Comparison of ENCODE assay signal across 12 cellular contexts in the genomic region with DNA sequence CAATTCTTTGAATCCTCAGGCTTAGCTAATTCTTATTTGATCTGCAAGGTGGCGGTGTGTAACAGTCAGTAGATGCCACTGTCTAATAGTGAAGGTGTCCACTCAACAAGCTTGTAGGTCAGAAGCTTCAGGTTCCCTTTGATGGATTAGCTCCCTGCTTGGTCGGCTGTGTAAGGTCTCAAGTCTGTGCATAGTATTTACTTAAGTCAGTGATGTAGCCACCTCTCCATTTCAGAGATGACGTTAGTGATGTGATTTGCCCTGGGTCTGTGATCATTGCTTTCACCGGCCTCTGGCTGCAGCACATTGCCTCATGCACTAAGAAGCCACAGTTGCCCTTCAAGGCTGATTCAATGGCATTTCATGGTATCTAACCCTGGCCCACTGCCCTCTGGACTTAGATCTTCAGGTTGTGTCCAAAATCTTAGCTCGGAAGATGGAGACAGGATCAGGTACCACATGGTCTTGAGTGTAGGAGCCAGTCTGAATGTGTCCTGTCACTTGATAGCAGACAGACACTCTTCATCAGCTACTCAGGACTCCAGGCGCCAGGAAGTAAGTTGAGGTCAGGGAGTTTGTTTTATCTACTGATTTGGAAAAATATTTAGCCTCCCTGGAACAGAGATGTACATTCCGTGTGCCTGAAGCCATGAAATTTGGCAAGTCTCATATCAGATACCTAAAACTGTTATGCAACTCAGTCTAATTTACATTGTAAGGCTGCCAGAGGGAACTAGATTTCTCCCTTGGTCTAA. TPM values are rescaled to one million over a fixed set of nuclear protein-coding genes. Genes with fewer than 3 reads are reported as not detected.
DNase-seq lines count a peak whose midpoint lies in the region; ATAC-seq and TF ChIP-seq lines count a peak whose summit lies in the region.
"Had no signal": no experiment of that assay in that cellular context is flagged by ENCODE, and none has a peak within 500 bp of the region (broad histone marks: within the 10 kb centered on the region; RNA-seq: fewer than 3 reads in every experiment).

No MANE protein-coding gene starts in this region.

- no peaks in the 10 kb centered on the region for H3K4me1 Mint-ChIP-seq in natural killer cell
- H3K4me1 Mint-ChIP-seq: activated naive CD4-positive, alpha-beta T cell treated with anti-CD3 and anti-CD28 coated beads, Interleukin-2, amount 50 U/mL, for 24 hours had no signal

- H3K9me2 ChIP-seq in HCT116 (ENCODE audit: insufficient read depth): no peaks in the 10 kb centered on the region

- no peaks in the 10 kb centered on the region for H4K20me1 ChIP-seq in HCT116 (ENCODE audit: insufficient read depth)

- H3K36me3 Mint-ChIP-seq in natural killer cell: no peaks in the 10 kb centered on the region
- H3K36me3 Mint-ChIP-seq: activated naive CD4-positive, alpha-beta T cell treated with anti-CD3 and anti-CD28 coated beads, Interleukin-2, amount 50 U/mL, for 24 hours had no signal

- WGBS in heart left ventricle, 4 donors: 43 to 46% (median 46%) methylated on average over 7 of the region's 7 CpGs
- WGBS in suprapubic skin: 71% methylated on average over 7 of the region's 7 CpGs

- no peaks in the 10 kb centered on the region for H3K27me3 ChIP-seq in HCT116 (ENCODE audit: insufficient read depth, low read length)
- H3K27me3 ChIP-seq in heart left ventricle: no peaks in the 10 kb centered on the region
- H3K27me3 ChIP-seq in thoracic aorta (replicated peaks; ENCODE audit: insufficient read depth): no peaks in the 10 kb centered on the region
- no peaks in the 10 kb centered on the region for H3K27me3 ChIP-seq in suprapubic skin

- no peaks in the 10 kb centered on the region for H3K36me3 ChIP-seq in HCT116 (ENCODE audit: control insufficient read depth in 1 of 2, insufficient read depth in 2 of 2, low read length in 2 of 2)
- H3K36me3 ChIP-seq in heart left ventricle: no peaks in the 10 kb centered on the region
- no peaks in the 10 kb centered on the region for H3K36me3 ChIP-seq in thoracic aorta
- no peaks in the 10 kb centered on the region for H3K36me3 ChIP-seq in suprapubic skin

- ATAC-seq in HCT116 (no peak), heart left ventricle (peak; percentile 60 to 81 (median 72)), thoracic aorta (ENCODE audit: insufficient number of reproducible peaks, low FRiP score, low read depth) (peak; percentile 37), natural killer cell (no peak)

- no peaks in the 10 kb centered on the region for H3K27me3 Mint-ChIP-seq in natural killer cell (ENCODE audit: low read depth in 2 of 2)

- CTCF ChIA-PET in HCT116 (lab: Charles Lee): interaction anchor here (0.9 to 1.8 kb wide), 3 partner anchors 138 to 672 kb away, joined by 3 to 5 read pairs (median 4); no protein-coding TSS in a partner anchor

- no peak overlapping the region for H3K27ac ChIP-seq in HCT116 (ENCODE audit: low read depth, low read length)
- peak overlapping the region in 4 of 12 donors; percentile 8 to 56 (median 22) for H3K27ac ChIP-seq in heart left ventricle
- peak overlapping the region; percentile 58 to 76 for H3K27ac ChIP-seq in thoracic aorta
- no peak overlapping the region for H3K27ac ChIP-seq in suprapubic skin

- RAD21 ChIA-PET in HCT116 (lab: Charles Lee; ENCODE audit: low non-redundant PET in 1 of 2, low total read pairs in 2 of 2, uncharacterized antibody in 2 of 2, unreplicated experiment in 2 of 2): interaction anchor here in 1 of 2 experiments (1.0 kb wide), 1 partner anchor 289 kb away, joined by 3 read pairs; no protein-coding TSS in a partner anchor

- no peaks in the 10 kb centered on the region for H3K9me3 Mint-ChIP-seq in natural killer cell
- H3K9me3 Mint-ChIP-seq: activated naive CD4-positive, alpha-beta T cell treated with anti-CD3 and anti-CD28 coated beads, Interleukin-2, amount 50 U/mL, for 24 hours had no signal

- no TSS peak for BruUV-seq in HCT116 (replicated peaks; lab: Mats Ljungman, UMichigan)

- H2AFZ ChIP-seq in HCT116 (ENCODE audit: low read depth, low read length, poor library complexity, severe bottlenecking): no peak overlapping the region

- no peak overlapping the region for H3K27ac Mint-ChIP-seq in natural killer cell
- H3K27ac Mint-ChIP-seq: activated naive CD4-positive, alpha-beta T cell treated with anti-CD3 and anti-CD28 coated beads, Interleukin-2, amount 50 U/mL, for 24 hours had no signal

- no peaks in the 10 kb centered on the region for H3K9me3 ChIP-seq in HCT116 (ENCODE audit: control insufficient read depth in 1 of 2, insufficient read depth in 1 of 2, low read depth in 1 of 2, low read length in 2 of 2)
- no peaks in the 10 kb centered on the region for H3K9me3 ChIP-seq in heart left ventricle
- no peaks in the 10 kb centered on the region for H3K9me3 ChIP-seq in thoracic aorta
- no peaks in the 10 kb centered on the region for H3K9me3 ChIP-seq in suprapubic skin

- no peak for TF ChIP-seq EP300 in suprapubic skin (IDR thresholded peaks at IDR 0.05)

- no peak for TF ChIP-seq POLR2A in HCT116 (IDR thresholded peaks at IDR 0.05; ENCODE audit: borderline replicate concordance, extremely low read depth, insufficient read depth, insufficient read length)
- TF ChIP-seq POLR2A in heart left ventricle (IDR thresholded peaks at IDR 0.05): no peak
- TF ChIP-seq POLR2A in suprapubic skin (IDR thresholded peaks at IDR 0.05): no peak

- TF ChIP-seq CTCF in HCT116 (IDR thresholded peaks at IDR 0.05 in 2 of 3, conservative IDR thresholded peaks at IDR 0.05 in 1 of 3; ENCODE audit: borderline replicate concordance in 1 of 3, insufficient read depth in 1 of 3, low read depth in 2 of 3, low read length in 2 of 3) (no peak), heart left ventricle (IDR thresholded peaks at IDR 0.05) (no peak), thoracic aorta (IDR thresholded peaks at IDR 0.05) (no peak), natural killer cell (IDR thresholded peaks at IDR 0.05) (no peak), suprapubic skin (IDR thresholded peaks at IDR 0.05) (no peak)

- no peak overlapping the region for H3K9ac ChIP-seq in HCT116 (ENCODE audit: low read length)

- H3K79me2 ChIP-seq in HCT116 (ENCODE audit: insufficient read depth, low read length): no peaks in the 10 kb centered on the region

- no peak for DNase-seq in HCT116 (ENCODE audit: low read depth, low spot score)
- peak; percentile 34 for DNase-seq in SK-N-DZ (ENCODE audit: low spot score)
- peak in 3 of 5 donors; percentile 26 to 37 (median 29) for DNase-seq in heart left ventricle
- no peak for DNase-seq in thoracic aorta (ENCODE audit: low spot score)
- DNase-seq in NCI-H526 treated with DMSO at 0.1 percent for 48 hours (lab: John Stamatoyannopoulos, UW): no peak
- DNase-seq in natural killer cell: no peak
- no peak for DNase-seq in suprapubic skin (ENCODE audit: low spot score in 2 of 2)
- DNase-seq: activated CD4-positive, alpha-beta T cell treated with anti-CD3 and anti-CD28 coated beads for 1 hour; activated T-cell treated with anti-CD3 and anti-CD28 coated beads for 4 hours; central memory CD4-positive, alpha-beta T cell; kidney had no signal

- H3K4me3 Mint-ChIP-seq in natural killer cell: no peak overlapping the region
- H3K4me3 Mint-ChIP-seq: activated naive CD4-positive, alpha-beta T cell treated with anti-CD3 and anti-CD28 coated beads, Interleukin-2, amount 50 U/mL, for 24 hours had no signal

- H3K4me2 ChIP-seq in HCT116 (ENCODE audit: low read length): no peak overlapping the region

- peak; percentile 28; the same call in 1 of the 2 replicates for TF ChIP-seq RAD21 in HCT116 (IDR thresholded peaks at IDR 0.05; ENCODE audit: low read depth)

- intact Hi-C loops in HCT116 (cut with micrococcal nuclease) (no loop called here), heart left ventricle (cut with DNase I) (no loop called here), natural killer cell (cut with micrococcal nuclease) (no loop called here)

- POLR2A ChIA-PET in HCT116 (lab: Charles Lee): no interaction called here

- H3K4me3 ChIP-seq in HCT116 (replicated peaks in 1 of 2; ENCODE audit: low read depth in 1 of 2, low read length in 2 of 2) (no peak overlapping the region), heart left ventricle (no peak overlapping the region), thoracic aorta (no peak overlapping the region), suprapubic skin (no peak overlapping the region)

- no peaks in the 10 kb centered on the region for H3K4me1 ChIP-seq in HCT116 (ENCODE audit: control insufficient read depth in 1 of 2, insufficient read depth in 2 of 2, low read length in 2 of 2)
- peaks cover 0 to 13% (median 4%) of the 10 kb centered on the region in 12 donors for H3K4me1 ChIP-seq in heart left ventricle
- H3K4me1 ChIP-seq in thoracic aorta (ENCODE audit: control insufficient read depth in 1 of 2, low read depth in 2 of 2): peaks cover 25 to 49% of the 10 kb centered on the region in 2 donors
- no peaks in the 10 kb centered on the region for H3K4me1 ChIP-seq in suprapubic skin

TF ChIP-seq in HCT116, 20 proteins besides CTCF, POLR2A, EP300 and RAD21 (continues in another document):
- TF ChIP-seq SP1 (IDR thresholded peaks at IDR 0.05; ENCODE audit: low read depth) (no peak), JUND (IDR thresholded peaks at IDR 0.05) (no peak), CBX3 (IDR thresholded peaks at IDR 0.05; ENCODE audit: low read depth) (no peak), ELF1 (IDR thresholded peaks at IDR 0.05; ENCODE audit: borderline replicate concordance, low read depth) (no peak), YY1 (IDR thresholded peaks at IDR 0.05; ENCODE audit: extremely low read depth, insufficient replicate concordance, low read depth, low read length) (no peak), EZH2phosphoT487 (IDR thresholded peaks at IDR 0.05; ENCODE audit: borderline replicate concordance) (no peak), SRF (IDR thresholded peaks at IDR 0.05; ENCODE audit: low read depth) (no peak), ZNF274 (IDR thresholded peaks at IDR 0.05; ENCODE audit: low read depth, low read length) (no peak)
- TF ChIP-seq, protein P1, sequence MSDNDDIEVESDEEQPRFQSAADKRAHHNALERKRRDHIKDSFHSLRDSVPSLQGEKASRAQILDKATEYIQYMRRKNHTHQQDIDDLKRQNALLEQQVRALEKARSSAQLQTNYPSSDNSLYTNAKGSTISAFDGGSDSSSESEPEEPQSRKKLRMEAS (IDR thresholded peaks at IDR 0.05): no peak
- TF ChIP-seq, protein P2, sequence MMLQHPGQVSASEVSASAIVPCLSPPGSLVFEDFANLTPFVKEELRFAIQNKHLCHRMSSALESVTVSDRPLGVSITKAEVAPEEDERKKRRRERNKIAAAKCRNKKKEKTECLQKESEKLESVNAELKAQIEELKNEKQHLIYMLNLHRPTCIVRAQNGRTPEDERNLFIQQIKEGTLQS (IDR thresholded peaks at IDR 0.05): no peak

RNA-seq across cellular contexts. Expression of gene SUB1, which starts 42.9 kb away (rescaled TPM):
- total RNA-seq in HCT116 (2021; ENCODE audit: unreplicated experiment) (216 TPM), heart left ventricle (100 to 1,000 TPM; 118 to 244 (median 197) TPM), thoracic aorta (100 to 1,000 TPM in 1 of 2 donors, 10 to 100 TPM in 1; 91.1 to 130 TPM), natural killer cell (100 to 1,000 TPM; 330 to 352 (median 338) TPM), suprapubic skin (100 to 1,000 TPM; 128 to 174 (median 137) TPM)
- 51.1 and 99.3 TPM in 2 replicates for polyA plus RNA-seq in HCT116 (2012)
- polyA plus RNA-seq in SK-N-DZ (2014; cell fraction: cytosol; rRNA removed): 158 and 203 TPM in 2 replicates
- 153 and 259 TPM in 2 replicates for polyA plus RNA-seq in SK-N-DZ (2014; cell fraction: nucleus; rRNA removed)
- 100 to 1,000 TPM; 127 to 146 TPM for polyA plus RNA-seq in heart left ventricle

Comparison
In these comparisons a context has a peak if more than half of its experiments do, and no peak if none do; other contexts are left out.
1. ATAC-seq: peak in heart left ventricle (4 of 4) and thoracic aorta (single experiment); none in HCT116 (single experiment) and natural killer cell (0 of 3).
2. DNase-seq: peak in SK-N-DZ (single experiment) and heart left ventricle (3 of 5); none in HCT116 (single experiment), thoracic aorta (single experiment), NCI-H526 treated with DMSO at 0.1 percent for 48 hours (single experiment), natural killer cell (single experiment) and suprapubic skin (0 of 2).
3. H3K27ac ChIP-seq: peak in thoracic aorta (2 of 2); none in HCT116 (single experiment) and suprapubic skin (single experiment).